8 cellular contexts compared by ENCODE assay signal in the genomic region with DNA sequence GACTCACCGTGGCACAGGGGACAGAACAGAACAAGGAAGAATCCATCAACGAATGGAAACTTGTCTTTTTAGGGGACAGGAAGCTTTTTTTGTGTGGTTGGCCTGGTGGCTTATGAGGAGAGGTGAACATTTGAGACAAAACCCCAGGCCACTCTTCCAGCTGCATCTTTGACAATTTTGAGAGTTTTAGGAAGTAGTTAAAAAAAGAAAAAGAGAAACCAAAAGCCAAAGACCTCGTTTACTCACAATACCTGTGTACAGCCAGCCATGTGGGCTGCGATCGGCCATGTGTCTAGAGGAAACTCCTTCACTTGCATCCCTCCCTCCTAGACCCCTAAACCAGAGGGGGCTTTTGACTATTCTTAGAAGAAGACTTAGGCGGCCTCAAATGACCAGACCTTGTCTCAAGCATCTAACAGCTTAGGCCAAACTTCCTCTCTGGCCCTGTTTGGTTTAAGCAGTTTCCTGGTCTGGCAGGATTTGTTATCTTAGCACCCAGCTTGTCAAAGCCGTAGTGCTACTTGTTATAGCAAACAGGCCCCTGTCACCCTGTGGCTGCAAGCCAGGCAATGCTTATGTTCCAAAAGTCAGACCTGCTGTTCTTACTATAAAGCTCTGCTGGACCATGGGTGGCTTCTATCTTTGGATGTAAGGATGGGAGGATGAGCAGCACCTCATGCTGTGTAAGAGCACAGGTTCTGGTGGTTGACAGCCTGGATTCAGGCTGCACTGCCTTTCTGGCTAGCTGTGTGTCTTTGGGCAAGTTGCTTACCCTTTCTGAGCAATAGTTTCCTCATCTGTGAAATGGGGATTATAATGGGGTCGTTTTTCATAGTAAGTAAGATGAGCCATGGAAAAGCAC. TPM values are rescaled to one million over a fixed set of nuclear protein-coding genes. Genes with fewer than 3 reads are reported as not detected.
DNase-seq lines count a peak whose midpoint lies in the region; ATAC-seq and TF ChIP-seq lines count a peak whose summit lies in the region.

No MANE protein-coding gene starts in this region.

- TF ChIP-seq POLR2A in GM18505 (IDR thresholded peaks at IDR 0.05; ENCODE audit: borderline replicate concordance, extremely low read depth, insufficient read depth, insufficient read length) = no peak

- ATAC-seq in GM21367 (IDR thresholded peaks at IDR 0.05; ENCODE audit: unreplicated experiment) (peak; percentile 36), HG02870 (IDR thresholded peaks at IDR 0.05; ENCODE audit: unreplicated experiment) (no peak), GM18505 (IDR thresholded peaks at IDR 0.05; ENCODE audit: unreplicated experiment) (no peak)

- no peaks in the 10 kb centered on the region for H3K9me2 ChIP-seq in hepatocyte (replicated peaks; ENCODE audit: insufficient read depth)

- peak; percentile 71 to 79 for DNase-seq in AML-193 (lab: John Stamatoyannopoulos, UW)
- DNase-seq in LNCaP clone FGC (ENCODE audit: low read depth) = peak; percentile 93
- peak; percentile 59 for DNase-seq in activated CD8-positive, alpha-beta memory T cell treated with anti-CD3 and anti-CD28 coated beads, Interleukin-2, amount 50 U/mL, for 1 hour (ENCODE audit: extremely low read depth)
- peak; percentile 30 for DNase-seq in hepatocyte (ENCODE audit: low spot score)
- DNase-seq in stimulated activated CD8-positive, alpha-beta memory T cell treated with anti-CD3 and anti-CD28 coated beads, Interleukin-2, amount 100 ng/mL, for 1 hour (ENCODE audit: low read depth in 2 of 2) = peak; percentile 44 to 53

- no peak overlapping the region for H3K4me2 ChIP-seq in hepatocyte

- H3K27ac ChIP-seq in hepatocyte = peak overlapping the region; percentile 3

- no peaks in the 10 kb centered on the region for H3K27me3 ChIP-seq in hepatocyte

- H3K79me2 ChIP-seq in hepatocyte = peaks cover 95% of the 10 kb centered on the region

- H3K4me1 ChIP-seq in hepatocyte (ENCODE audit: insufficient read depth) = no peaks in the 10 kb centered on the region

- H3K36me3 ChIP-seq in hepatocyte (replicated peaks; ENCODE audit: insufficient read depth, low read depth) = no peaks in the 10 kb centered on the region

- no peak for TF ChIP-seq CTCF in LNCaP clone FGC (IDR thresholded peaks at IDR 0.05; ENCODE audit: control insufficient read depth, extremely low read depth, insufficient read depth)
- TF ChIP-seq CTCF in hepatocyte (IDR thresholded peaks at IDR 0.05; ENCODE audit: poor library complexity) = no peak

- H2AFZ ChIP-seq in hepatocyte = no peak overlapping the region

- no peaks in the 10 kb centered on the region for H3K9me3 ChIP-seq in hepatocyte (ENCODE audit: low read depth)

- no peak overlapping the region for H3K4me3 ChIP-seq in LNCaP clone FGC (ENCODE audit: low read depth, low read length)
- no peak overlapping the region for H3K4me3 ChIP-seq in hepatocyte

- 62% methylated on average over 8 of the region's 8 CpGs for WGBS in hepatocyte (ENCODE audit: low lambda C conversion rate, missing lambda C conversion rate)

- H4K20me1 ChIP-seq in hepatocyte (ENCODE audit: insufficient read depth, poor library complexity, severe bottlenecking) = peaks cover 53% of the 10 kb centered on the region

RNA-seq across cellular contexts. Expression of a gene that starts 17.7 kb away (rescaled TPM):
- 19.9 and 32.6 TPM in 2 replicates for total RNA-seq in hepatocyte
- 16.2 and 23.8 TPM in 2 replicates for polyA plus RNA-seq in hepatocyte

Comparison
In these comparisons a context has a peak if more than half of its experiments do, and no peak if none do; other contexts are left out.
1. DNase-seq: peak in every context shown above with its lines; median percentile 93 in LNCaP clone FGC; 75 in AML-193; 59 in activated CD8-positive, alpha-beta memory T cell treated with anti-CD3 and anti-CD28 coated beads, Interleukin-2, amount 50 U/mL, for 1 hour; 48 in stimulated activated CD8-positive, alpha-beta memory T cell treated with anti-CD3 and anti-CD28 coated beads, Interleukin-2, amount 100 ng/mL, for 1 hour; 30 in hepatocyte.